ENCODE assay signal across 1 cellular context in genomic region chr7:7834761-7835160, GRCh38.
TF ChIP-seq lines count a peak whose summit lies in the region.

No MANE protein-coding gene starts in this region.

TF ChIP-seq in WTC11, 78 proteins besides CTCF, POLR2A, EP300 and RAD21 (continued from another document):
- TF ChIP-seq ATF6 (CRISPR knock-in tag; IDR thresholded peaks at IDR 0.05) (no peak), ETV6 (CRISPR knock-in tag; IDR thresholded peaks at IDR 0.05) (peak; percentile 41; the same call in 1 of the 2 replicates), TEAD1 (CRISPR knock-in tag; IDR thresholded peaks at IDR 0.05) (peak; percentile 37; the same call in 1 of the 2 replicates), PREB (CRISPR knock-in tag; IDR thresholded peaks at IDR 0.05; ENCODE audit: borderline replicate concordance) (no peak), FOXJ3 (CRISPR knock-in tag; IDR thresholded peaks at IDR 0.05; ENCODE audit: borderline replicate concordance) (no peak)
